Comparison of ENCODE assay signal across 1 cellular context in genomic region chr20:25538838-25539665, GRCh38.
TF ChIP-seq lines count a peak whose summit lies in the region.

No MANE protein-coding gene starts in this region.

TF ChIP-seq in H1, 55 proteins besides CTCF, POLR2A, EP300 and RAD21 (continued from another document):
- TF ChIP-seq MAFK (IDR thresholded peaks at IDR 0.05; ENCODE audit: low read depth, low read length) = no peak
- TF ChIP-seq POLR2AphosphoS5 (IDR thresholded peaks at IDR 0.05; ENCODE audit: low read depth, low read length) = no peak
- no peak for TF ChIP-seq NRF1 (IDR thresholded peaks at IDR 0.05; ENCODE audit: low read depth, low read length)
- no peak for TF ChIP-seq E2F6 (IDR thresholded peaks at IDR 0.05)
- no peak for TF ChIP-seq SAP30 (IDR thresholded peaks at IDR 0.05; ENCODE audit: insufficient read depth, insufficient replicate concordance, low read length)
- no peak for TF ChIP-seq PHF8 (conservative IDR thresholded peaks at IDR 0.05; ENCODE audit: low read depth, low read length)
- no peak for TF ChIP-seq RBBP5 (IDR thresholded peaks at IDR 0.05; ENCODE audit: borderline replicate concordance, low read depth, low read length)
- TF ChIP-seq TCF12 (IDR thresholded peaks at IDR 0.05; ENCODE audit: low read depth, low read length) = no peak
